In the genomic region with DNA sequence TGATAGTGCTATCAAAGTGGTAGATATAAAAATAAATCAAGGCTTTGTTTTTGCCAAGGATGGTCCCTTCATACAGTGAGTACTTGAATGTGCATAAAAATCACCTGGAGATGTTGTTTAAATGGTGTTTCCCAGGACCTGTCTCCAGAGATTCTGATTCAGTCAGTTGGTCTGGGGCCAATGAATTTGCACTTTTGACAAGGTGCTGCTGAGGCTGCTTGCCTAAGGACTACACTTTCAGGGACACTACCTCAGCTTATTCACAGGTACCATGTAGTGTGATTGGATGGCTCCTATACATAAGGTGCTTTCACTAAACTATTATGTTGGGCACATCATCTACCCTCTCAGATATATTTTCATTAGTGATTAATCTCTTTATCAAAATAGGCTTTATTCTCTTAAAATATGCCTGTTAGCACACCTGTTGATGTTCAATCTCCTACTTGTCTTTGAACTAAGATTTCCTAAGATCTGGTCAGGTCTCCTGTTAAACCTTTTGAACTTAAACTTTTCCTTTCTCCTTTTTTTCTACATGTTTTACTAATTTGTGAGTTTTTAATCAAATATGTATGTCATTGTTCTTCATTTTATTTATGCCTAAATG, we compare ENCODE assay signal across 18 cellular contexts. TPM values are rescaled to one million over a fixed set of nuclear protein-coding genes. Genes with fewer than 3 reads are reported as not detected.
DNase-seq lines count a peak whose midpoint lies in the region; FAIRE-seq and TF ChIP-seq lines count a peak whose summit lies in the region.
"Had no signal": no experiment of that assay in that cellular context is flagged by ENCODE, and none has a peak within 500 bp of the region (broad histone marks: within the 10 kb centered on the region; RNA-seq: fewer than 3 reads in every experiment).

No MANE protein-coding gene starts in this region.

- H3K4me1 ChIP-seq in breast epithelium, result no peaks in the 10 kb centered on the region
- no peaks in the 10 kb centered on the region for H3K4me1 ChIP-seq in HEK293 (ENCODE audit: control insufficient read depth, insufficient read depth, low read length)
- H3K4me1 ChIP-seq in neutrophil (ENCODE audit: control insufficient read depth in 1 of 2, insufficient read depth in 1 of 2, low read depth in 1 of 2, low read length in 1 of 2), result peaks cover 3 to 11% of the 10 kb centered on the region in 2 experiments
- peaks cover 0 to 16% (median 0%) of the 10 kb centered on the region in 4 donors for H3K4me1 ChIP-seq in tibial nerve
- peaks cover 2% of the 10 kb centered on the region for H3K4me1 ChIP-seq in suprapubic skin

- no peaks in the 10 kb centered on the region for H3K27me3 ChIP-seq in breast epithelium
- no peaks in the 10 kb centered on the region for H3K27me3 ChIP-seq in bronchial epithelial cell (ENCODE audit: control insufficient read depth, insufficient read depth, low read length)
- no peaks in the 10 kb centered on the region for H3K27me3 ChIP-seq in neutrophil
- H3K27me3 ChIP-seq in tibial nerve, result no peaks in the 10 kb centered on the region
- H3K27me3 ChIP-seq in suprapubic skin, result no peaks in the 10 kb centered on the region

- no peaks in the 10 kb centered on the region for H3K27me3 Mint-ChIP-seq in MCF 10A (ENCODE audit: insufficient read depth, unreplicated experiment)
- H3K27me3 Mint-ChIP-seq: IgD-negative memory B cell had no signal

- no peak for TF ChIP-seq EP300 in tibial nerve (IDR thresholded peaks at IDR 0.05)
- TF ChIP-seq EP300 in suprapubic skin (IDR thresholded peaks at IDR 0.05), result no peak

- peaks cover 39% of the 10 kb centered on the region for H3K36me3 Mint-ChIP-seq in MCF 10A (ENCODE audit: insufficient read depth, unreplicated experiment)

- H3K4me3 ChIP-seq in breast epithelium (no peak overlapping the region), HEK293 (ENCODE audit: low read depth, low read length) (no peak overlapping the region), bronchial epithelial cell (ENCODE audit: low read depth, low read length) (no peak overlapping the region), neutrophil (ENCODE audit: low read depth in 1 of 2, low read length in 1 of 2) (no peak overlapping the region), tibial nerve (no peak overlapping the region), suprapubic skin (no peak overlapping the region)
- H3K4me3 ChIP-seq: A549, PC-9 had no signal

- TF ChIP-seq CTCF in MCF 10A (IDR thresholded peaks at IDR 0.05; ENCODE audit: unreplicated experiment), result no peak
- no peak for TF ChIP-seq CTCF in breast epithelium (IDR thresholded peaks at IDR 0.05)
- no peak for TF ChIP-seq CTCF in HEK293 (tag by site-specific recombination; IDR thresholded peaks at IDR 0.05)
- TF ChIP-seq CTCF in bronchial epithelial cell (IDR thresholded peaks at IDR 0.05; ENCODE audit: insufficient read depth, low read length, severe bottlenecking), result no peak
- TF ChIP-seq CTCF in neutrophil (IDR thresholded peaks at IDR 0.05), result no peak
- no peak for TF ChIP-seq CTCF in tibial nerve (IDR thresholded peaks at IDR 0.05)
- TF ChIP-seq CTCF in suprapubic skin (IDR thresholded peaks at IDR 0.05), result no peak

- POLR2A ChIA-PET in MCF 10A (lab: Yijun Ruan, JAX), result no interaction called here
- POLR2A ChIA-PET in HEK293 (lab: Yijun Ruan, JAX), result no interaction called here

- no peak overlapping the region for H3K27ac Mint-ChIP-seq in MCF 10A (ENCODE audit: low read depth, unreplicated experiment)

- TF ChIP-seq POLR2A in breast epithelium (IDR thresholded peaks at IDR 0.05), result no peak
- TF ChIP-seq POLR2A in tibial nerve (IDR thresholded peaks at IDR 0.05), result no peak
- TF ChIP-seq POLR2A in suprapubic skin (IDR thresholded peaks at IDR 0.05), result no peak

- peak; percentile 16 for DNase-seq in MCF 10A (ENCODE audit: unreplicated experiment)
- DNase-seq in breast epithelium (ENCODE audit: low spot score in 2 of 2), result no peak
- DNase-seq in bronchial epithelial cell (ENCODE audit: low read depth), result peak; percentile 29
- no peak for DNase-seq in NOMO-1 treated with dmso at 0.1 percent for 144 hours (lab: John Stamatoyannopoulos, UW; ENCODE audit: unreplicated experiment)
- DNase-seq in tibial nerve (ENCODE audit: low spot score in 2 of 2), result no peak
- no peak for DNase-seq in suprapubic skin (ENCODE audit: low spot score in 2 of 2)
- DNase-seq: COR-L47, EL, H9, NCI-H1417 treated with DMSO at 0.1 percent for 48 hours, NCI-H1930, NCI-H748 treated with DMSO at 0.1 percent for 48 hours, PC-9 had no signal

- H3K36me3 ChIP-seq in breast epithelium (no peaks in the 10 kb centered on the region), HEK293 (ENCODE audit: control insufficient read depth in 2 of 2, insufficient read depth in 1 of 2, low read length in 2 of 2) (peaks cover 7 to 10% of the 10 kb centered on the region in 2 experiments; a peak in 2 of 3 replicates), bronchial epithelial cell (ENCODE audit: control insufficient read depth, insufficient read depth, low read length) (peaks cover 2% of the 10 kb centered on the region), neutrophil (peaks cover 38% of the 10 kb centered on the region), tibial nerve (peaks cover 0 to 14% (median 0%) of the 10 kb centered on the region in 3 donors), suprapubic skin (peaks cover 7% of the 10 kb centered on the region)

- H3K27ac ChIP-seq in breast epithelium, result no peak overlapping the region
- no peak overlapping the region for H3K27ac ChIP-seq in HEK293 (ENCODE audit: extremely low read depth, low read depth, low read length)
- H3K27ac ChIP-seq in neutrophil, result peak overlapping the region; percentile 41
- no peak overlapping the region for H3K27ac ChIP-seq in tibial nerve
- H3K27ac ChIP-seq in suprapubic skin, result no peak overlapping the region
- H3K27ac ChIP-seq: A549, C4-2B, PC-9 had no signal

- intact Hi-C loops in MCF 10A (cut with micrococcal nuclease), result no loop called here
- intact Hi-C loops in breast epithelium (cut with DNase I; ENCODE audit: low total_unique reads), result no loop called here

- H3K4me1 Mint-ChIP-seq in MCF 10A (ENCODE audit: insufficient read depth, unreplicated experiment), result peaks cover 11% of the 10 kb centered on the region

- FAIRE-seq in bronchial epithelial cell (lab: Jason Lieb, UNC), result no peak
- FAIRE-seq: A549 had no signal

- peaks cover 8% of the 10 kb centered on the region for H3K9me3 Mint-ChIP-seq in MCF 10A (ENCODE audit: unreplicated experiment)

- H3K9me3 ChIP-seq in breast epithelium, result peaks cover 0 to 4% of the 10 kb centered on the region in 2 donors
- H3K9me3 ChIP-seq in HEK293 (ENCODE audit: control insufficient read depth, insufficient read depth, low read depth, low read length), result no peaks in the 10 kb centered on the region
- H3K9me3 ChIP-seq in neutrophil, result no peaks in the 10 kb centered on the region
- peaks cover 0 to 8% (median 0%) of the 10 kb centered on the region in 4 donors for H3K9me3 ChIP-seq in tibial nerve
- H3K9me3 ChIP-seq in suprapubic skin, result no peaks in the 10 kb centered on the region
- H3K9me3 ChIP-seq: A549 had no signal

- BruUV-seq in MCF 10A (replicated peaks; lab: Mats Ljungman, UMichigan), result no TSS peak

- CTCF ChIA-PET in MCF 10A (lab: Yijun Ruan, JAX) (no interaction called here), HEK293 (lab: Yijun Ruan, JAX) (no interaction called here)

- no peak overlapping the region for H3K4me3 Mint-ChIP-seq in MCF 10A (ENCODE audit: unreplicated experiment)
- H3K4me3 Mint-ChIP-seq: H9 had no signal

TF ChIP-seq in HEK293, 187 proteins besides CTCF, POLR2A, EP300 and RAD21:
- no peak for TF ChIP-seq ZNF140 (tag by site-specific recombination; IDR thresholded peaks at IDR 0.05)
- no peak for TF ChIP-seq ZNF324 (tag by site-specific recombination; IDR thresholded peaks at IDR 0.05)
- TF ChIP-seq, protein P1, sequence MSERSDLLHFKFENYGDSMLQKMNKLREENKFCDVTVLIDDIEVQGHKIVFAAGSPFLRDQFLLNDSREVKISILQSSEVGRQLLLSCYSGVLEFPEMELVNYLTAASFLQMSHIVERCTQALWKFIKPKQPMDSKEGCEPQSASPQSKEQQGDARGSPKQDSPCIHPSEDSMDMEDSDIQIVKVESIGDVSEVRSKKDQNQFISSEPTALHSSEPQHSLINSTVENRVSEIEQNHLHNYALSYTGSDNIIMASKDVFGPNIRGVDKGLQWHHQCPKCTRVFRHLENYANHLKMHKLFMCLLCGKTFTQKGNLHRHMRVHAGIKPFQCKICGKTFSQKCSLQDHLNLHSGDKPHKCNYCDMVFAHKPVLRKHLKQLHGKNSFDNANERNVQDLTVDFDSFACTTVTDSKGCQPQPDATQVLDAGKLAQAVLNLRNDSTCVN (tag by site-specific recombination; optimal IDR thresholded peaks at IDR 0.05), result no peak
- no peak for TF ChIP-seq ZNF830 (tag by site-specific recombination; IDR thresholded peaks at IDR 0.05; ENCODE audit: low read depth)
- no peak for TF ChIP-seq ZNF394 (tag by site-specific recombination; IDR thresholded peaks at IDR 0.05; ENCODE audit: borderline replicate concordance)
- no peak for TF ChIP-seq ZNF37A (tag by site-specific recombination; IDR thresholded peaks at IDR 0.05)
- peak; percentile 92 for TF ChIP-seq SCRT2 (tag by site-specific recombination; IDR thresholded peaks at IDR 0.05)
- no peak for TF ChIP-seq ZNF121 (tag by site-specific recombination; IDR thresholded peaks at IDR 0.05)
- no peak for TF ChIP-seq KLF10 (tag by site-specific recombination; IDR thresholded peaks at IDR 0.05)

RNA-seq across cellular contexts. Expression of a gene that starts 24.3 kb away (rescaled TPM):
- total RNA-seq in MCF 10A (2022), result 173 and 210 TPM in 2 replicates
- total RNA-seq in breast epithelium, result 100 to 1,000 TPM; 117 to 138 (median 134) TPM
- total RNA-seq in bronchial epithelial cell, result 88.2 and 92.8 TPM in 2 replicates
- 100 to 1,000 TPM in 2 of 4 donors, 10 to 100 TPM in 2; 55.5 to 127 (median 99.2) TPM for total RNA-seq in tibial nerve
- 10 to 100 TPM; 53.7 to 64.9 (median 59.6) TPM for total RNA-seq in suprapubic skin

Comparison
In these comparisons a context has a peak if more than half of its experiments do, and no peak if none do; other contexts are left out.
1. DNase-seq: peak in MCF 10A (single experiment) and bronchial epithelial cell (single experiment); none in breast epithelium (0 of 2), NOMO-1 treated with dmso at 0.1 percent for 144 hours (single experiment), tibial nerve (0 of 2) and suprapubic skin (0 of 2).